8 cellular contexts compared by ENCODE assay signal in the genomic region with DNA sequence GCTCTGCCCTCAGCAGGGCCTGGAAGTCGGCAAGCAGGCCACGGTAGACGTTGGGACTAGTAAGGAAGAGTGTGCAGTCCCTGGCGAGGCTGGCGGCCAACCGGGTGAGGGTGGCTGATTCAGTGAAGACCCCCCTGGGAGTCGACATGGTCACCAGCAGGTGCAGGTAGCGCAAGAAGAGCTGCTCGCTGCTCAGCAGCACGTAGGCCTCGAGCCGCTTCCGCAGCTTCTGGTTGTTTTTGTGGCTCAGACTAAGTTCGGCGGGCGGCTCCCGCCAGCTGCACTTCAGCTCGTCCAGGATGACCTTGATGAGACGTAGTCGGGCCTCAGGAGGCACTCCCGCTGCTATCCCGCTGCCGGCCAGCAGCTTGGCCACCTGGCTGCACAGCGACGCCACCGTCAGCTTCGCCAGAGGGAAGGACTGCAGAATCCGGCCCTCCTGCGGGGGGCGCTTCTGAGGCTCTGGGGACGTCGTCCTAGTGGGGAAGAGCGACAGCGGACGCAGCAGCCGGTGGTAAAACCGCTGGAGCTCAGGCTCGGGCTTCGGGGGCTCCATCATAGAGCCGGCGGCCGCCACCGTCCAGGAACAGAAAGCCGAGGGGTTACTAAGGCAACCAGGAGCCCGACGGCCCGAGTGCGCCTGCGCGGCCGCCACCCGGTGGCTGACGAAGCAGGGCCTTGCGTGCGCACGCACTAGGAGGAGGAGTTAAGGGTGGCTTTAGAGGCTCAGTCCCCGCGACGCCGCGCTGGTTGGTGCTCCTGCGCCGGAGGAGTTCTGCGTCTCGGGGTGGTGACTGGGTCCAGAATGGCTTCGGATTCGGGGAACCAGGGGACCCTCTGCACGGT. TPM values are rescaled to one million over a fixed set of nuclear protein-coding genes. Genes with fewer than 3 reads are reported as not detected.
DNase-seq lines count a peak whose midpoint lies in the region; TF ChIP-seq lines count a peak whose summit lies in the region.

CCDC87 (minus strand) TSS at position 607 of the 846 bp plus-strand sequence; CDS start at position 559, 48 bp downstream.
CCS (plus strand) TSS at position 729 of the 846 bp plus-strand sequence; CDS start at position 806, 77 bp downstream.

- H3K9me3 ChIP-seq in neural cell (ENCODE audit: low read length) (peaks cover 18% of the 10 kb centered on the region), stomach (no peaks in the 10 kb centered on the region)

- no peaks in the 10 kb centered on the region for H3K36me3 ChIP-seq in neural cell (ENCODE audit: insufficient read depth, low read length)
- H3K36me3 ChIP-seq in stomach, result no peaks in the 10 kb centered on the region

- H3K27ac ChIP-seq in neural cell (ENCODE audit: low read length), result peak within 1 kb of the TSS; percentile 66
- peak within 1 kb of the TSS; percentile 83 to 91 (median 86) for H3K27ac ChIP-seq in stomach

- peaks cover 31 to 45% (median 37%) of the 10 kb centered on the region in 4 donors for H3K4me1 ChIP-seq in stomach

- whole genome bisulfite sequencing in stomach, 5 donors, result 16 to 36% (median 17%) methylated on average over 29 to 68 of the region's 68 CpGs

- H3K79me2 ChIP-seq in neural cell (replicated peaks; ENCODE audit: insufficient read depth, low read length), result no peaks in the 10 kb centered on the region

- TF ChIP-seq POLR2A in stomach (IDR thresholded peaks at IDR 0.05), result peak in 2 of 4 donors; percentile 59 to 73

- no peak for TF ChIP-seq EP300 in neural cell (conservative IDR thresholded peaks at IDR 0.05; ENCODE audit: poor library complexity, severe bottlenecking)
- no peak for TF ChIP-seq EP300 in stomach (IDR thresholded peaks at IDR 0.05)

- no peak for TF ChIP-seq RAD21 in neural cell (conservative IDR thresholded peaks at IDR 0.05)

- intact Hi-C loops in stomach (cut with DNase I; ENCODE audit: low total_unique reads), result no loop called here

- no peaks in the 10 kb centered on the region for H3K27me3 ChIP-seq in neural cell (ENCODE audit: insufficient read depth, low read depth, low read length)
- H3K27me3 ChIP-seq in stomach, result no peaks in the 10 kb centered on the region

- H3K4me3 ChIP-seq in fibroblast of pulmonary artery (replicated peaks; ENCODE audit: low read depth, low read length) (peak within 1 kb of the TSS; percentile 84), neural cell (ENCODE audit: low read length) (peak within 1 kb of the TSS; percentile 70), stomach (peak within 1 kb of the TSS; percentile 61 to 74 (median 66))

- TF ChIP-seq CTCF in LNCAP (IDR thresholded peaks at IDR 0.05) (peak; percentile 60), fibroblast of pulmonary artery (IDR thresholded peaks at IDR 0.05; ENCODE audit: low read length, missing control alignments) (peak; percentile 56), neural cell (IDR thresholded peaks at IDR 0.05; ENCODE audit: poor library complexity, severe bottlenecking) (peak; percentile 65), stomach (IDR thresholded peaks at IDR 0.05) (peak in 5 of 7 experiments; percentile 56 to 87 (median 68))

- H3K9ac ChIP-seq in neural cell (ENCODE audit: low read length), result peak within 1 kb of the TSS; percentile 64

- peak within 1 kb of the TSS; percentile 94 for H2AFZ ChIP-seq in neural cell (ENCODE audit: low read depth, low read length)

- H4K20me1 ChIP-seq in neural cell (ENCODE audit: insufficient read depth), result no peaks in the 10 kb centered on the region

- no peaks in the 10 kb centered on the region for H3K9me2 ChIP-seq in neural cell (ENCODE audit: insufficient read depth, low read length)

- DNase-seq in ELR (ENCODE audit: low read depth), result peak; percentile 95
- peak; percentile 87 for DNase-seq in GOT3 (lab: John Stamatoyannopoulos, UW)
- DNase-seq in RPMI7951 (ENCODE audit: low read depth), result peak; percentile 93
- peak; percentile 99 for DNase-seq in activated T-helper 9 cell treated with anti-CD3 and anti-CD28 coated beads, Interleukin-2, amount 50 U/mL, for 16 hours (ENCODE audit: low read depth)
- DNase-seq in fibroblast of pulmonary artery (ENCODE audit: low read depth), result peak; percentile 96
- peak; percentile 100 for DNase-seq in stomach

- H3K4me2 ChIP-seq in neural cell (ENCODE audit: low read length), result peak within 1 kb of the TSS; percentile 39

- H3F3A ChIP-seq in neural cell (ENCODE audit: insufficient read depth, low read length, poor library complexity, severe bottlenecking), result no peaks in the 10 kb centered on the region

TF ChIP-seq in neural cell, 6 proteins besides CTCF, POLR2A, EP300 and RAD21:
- TF ChIP-seq, protein P1, sequence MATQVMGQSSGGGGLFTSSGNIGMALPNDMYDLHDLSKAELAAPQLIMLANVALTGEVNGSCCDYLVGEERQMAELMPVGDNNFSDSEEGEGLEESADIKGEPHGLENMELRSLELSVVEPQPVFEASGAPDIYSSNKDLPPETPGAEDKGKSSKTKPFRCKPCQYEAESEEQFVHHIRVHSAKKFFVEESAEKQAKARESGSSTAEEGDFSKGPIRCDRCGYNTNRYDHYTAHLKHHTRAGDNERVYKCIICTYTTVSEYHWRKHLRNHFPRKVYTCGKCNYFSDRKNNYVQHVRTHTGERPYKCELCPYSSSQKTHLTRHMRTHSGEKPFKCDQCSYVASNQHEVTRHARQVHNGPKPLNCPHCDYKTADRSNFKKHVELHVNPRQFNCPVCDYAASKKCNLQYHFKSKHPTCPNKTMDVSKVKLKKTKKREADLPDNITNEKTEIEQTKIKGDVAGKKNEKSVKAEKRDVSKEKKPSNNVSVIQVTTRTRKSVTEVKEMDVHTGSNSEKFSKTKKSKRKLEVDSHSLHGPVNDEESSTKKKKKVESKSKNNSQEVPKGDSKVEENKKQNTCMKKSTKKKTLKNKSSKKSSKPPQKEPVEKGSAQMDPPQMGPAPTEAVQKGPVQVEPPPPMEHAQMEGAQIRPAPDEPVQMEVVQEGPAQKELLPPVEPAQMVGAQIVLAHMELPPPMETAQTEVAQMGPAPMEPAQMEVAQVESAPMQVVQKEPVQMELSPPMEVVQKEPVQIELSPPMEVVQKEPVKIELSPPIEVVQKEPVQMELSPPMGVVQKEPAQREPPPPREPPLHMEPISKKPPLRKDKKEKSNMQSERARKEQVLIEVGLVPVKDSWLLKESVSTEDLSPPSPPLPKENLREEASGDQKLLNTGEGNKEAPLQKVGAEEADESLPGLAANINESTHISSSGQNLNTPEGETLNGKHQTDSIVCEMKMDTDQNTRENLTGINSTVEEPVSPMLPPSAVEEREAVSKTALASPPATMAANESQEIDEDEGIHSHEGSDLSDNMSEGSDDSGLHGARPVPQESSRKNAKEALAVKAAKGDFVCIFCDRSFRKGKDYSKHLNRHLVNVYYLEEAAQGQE (IDR thresholded peaks at IDR 0.05; ENCODE audit: borderline replicate concordance), result no peak
- TF ChIP-seq POLR2AphosphoS5 (IDR thresholded peaks at IDR 0.05) (peak; percentile 83), MXI1 (conservative IDR thresholded peaks at IDR 0.05; ENCODE audit: poor library complexity, severe bottlenecking) (peak; percentile 41), SMC3 (conservative IDR thresholded peaks at IDR 0.05; ENCODE audit: poor library complexity) (peak; percentile 18)

RNA-seq across cellular contexts. Expression of gene CCDC87, which starts in this region (rescaled TPM):
- total RNA-seq in RPMI7951 (2014; rRNA removed; shearing (Covaris generic)), result 0.10 and 0.84 TPM in 2 replicates
- polyA plus RNA-seq in neural cell, result 0.48 TPM in 1 of 2 replicates, not detected in the other
- 1.0 and 1.2 TPM in 2 replicates for polyA minus RNA-seq in neural cell
- total RNA-seq in stomach, result 10 to 100 TPM in 1 of 5 donors, under 1 TPM in 1, not detected in 3; 0.45 to 15.9 TPM
- under 1 TPM in 2 of 3 donors, not detected in 1; 0.05 to 0.12 TPM for polyA plus RNA-seq in stomach

RNA-seq across cellular contexts. Expression of gene CCS, which starts in this region (rescaled TPM):
- 28.5 and 33.3 TPM in 2 replicates for total RNA-seq in RPMI7951 (2014; rRNA removed; shearing (Covaris generic))
- polyA plus RNA-seq in neural cell, result 40.8 and 71.6 TPM in 2 replicates
- 18.6 and 19.5 TPM in 2 replicates for polyA minus RNA-seq in neural cell
- 100 to 1,000 TPM in 1 of 5 donors, 10 to 100 TPM in 4; 19.3 to 131 (median 40.3) TPM for total RNA-seq in stomach
- 10 to 100 TPM; 48.0 to 83.2 (median 70.1) TPM for polyA plus RNA-seq in stomach

Comparison
In these comparisons a context has a peak if more than half of its experiments do, and no peak if none do; other contexts are left out.
1. Peak in every context shown above with its lines: DNase-seq, H3K4me3 ChIP-seq and H3K27ac ChIP-seq.